ENCODE assay signal across 1 cellular context in genomic region chr10:22250897-22251605, GRCh38.
TF ChIP-seq lines count a peak whose summit lies in the region.

No MANE protein-coding gene starts in this region.

TF ChIP-seq in SK-N-SH treated with all-trans-retinoic acid at 6 μM for 48 hours, 23 proteins besides CTCF, POLR2A, EP300 and RAD21 (continued from another document):
- TF ChIP-seq PATZ1 (CRISPR knock-in tag; IDR thresholded peaks at IDR 0.05; ENCODE audit: borderline replicate concordance), result no peak
- no peak for TF ChIP-seq OSR1 (CRISPR knock-in tag; IDR thresholded peaks at IDR 0.05)
TF ChIP-seq in SK-N-SH treated with all-trans-retinoic acid at 6 μM for 48 hours: peak in this region for 0.
